ENCODE assay signal across 15 cellular contexts in genomic region chr12:76180401-76181277, GRCh38.
DNase-seq lines count a peak whose midpoint lies in the region; ATAC-seq and TF ChIP-seq lines count a peak whose summit lies in the region.
"Had no signal": no experiment of that assay in that cellular context is flagged by ENCODE, and none has a peak within 500 bp of the region (broad histone marks: within the 10 kb centered on the region; RNA-seq: fewer than 3 reads in every experiment).

No MANE protein-coding gene starts in this region.

- H2BK12ac ChIP-seq in H9 (ENCODE audit: insufficient read length, low read depth, low read length) = no peak overlapping the region

- H3K36me3 Mint-ChIP-seq in H9 (ENCODE audit: insufficient read depth in 1 of 3, low read depth in 3 of 3) (no peaks in the 10 kb centered on the region), WTC11 (no peaks in the 10 kb centered on the region)

- H4K5ac ChIP-seq in H9 (ENCODE audit: insufficient read length, low read depth, low read length) = no peak overlapping the region

- TF ChIP-seq CTCF in GM12865 (IDR thresholded peaks at IDR 0.05; ENCODE audit: insufficient read depth, low read depth, low read length, missing control alignments) (peak; percentile 19), H9 (conservative IDR thresholded peaks at IDR 0.05) (peak; percentile 36; the same call in 1 of the 3 replicates), WTC11 (IDR thresholded peaks at IDR 0.05) (no peak), gastroesophageal sphincter (IDR thresholded peaks at IDR 0.05) (no peak)

- TF ChIP-seq POLR2A in gastroesophageal sphincter (IDR thresholded peaks at IDR 0.05) = no peak

- H4K20me1 ChIP-seq in H9 (ENCODE audit: control insufficient read depth, insufficient read depth, insufficient read length) = no peaks in the 10 kb centered on the region

- no peak overlapping the region for H3K27ac Mint-ChIP-seq in H9
- no peak overlapping the region for H3K27ac Mint-ChIP-seq in WTC11

- no peaks in the 10 kb centered on the region for H3K79me1 ChIP-seq in H9 (ENCODE audit: insufficient read depth, low read depth, low read length, poor library complexity, severe bottlenecking)

- H3K56ac ChIP-seq in H9 (ENCODE audit: insufficient read length, low read depth, low read length) = no peak overlapping the region

- no peak overlapping the region for H4K8ac ChIP-seq in H9 (replicated peaks; ENCODE audit: insufficient read length, low read depth, low read length)

- no peaks in the 10 kb centered on the region for H3K36me3 ChIP-seq in gastroesophageal sphincter

- ATAC-seq in WTC11 = peak; percentile 72
- no peak for ATAC-seq in gastroesophageal sphincter

- no peak overlapping the region for H3K18ac ChIP-seq in H9 (ENCODE audit: insufficient read length, low read depth, low read length)

- peak; percentile 32 for DNase-seq in GM12865 (ENCODE audit: low read depth)
- no peak for DNase-seq in H9
- no peak for DNase-seq in WTC11 (ENCODE audit: low spot score)
- DNase-seq in islet precursor cell = peak; percentile 34
- no peak for DNase-seq in midbrain (lab: John Stamatoyannopoulos, UW)
- no peak for DNase-seq in effector CD8-positive, alpha-beta T cell (lab: John Stamatoyannopoulos, UW)
- DNase-seq: Caco-2, H7, NCI-H1105, NCI-H2081 treated with DMSO at 0.1 percent for 48 hours, NCI-H446 treated with DMSO at 0.1 percent for 48 hours, NCI-H69, Right ventricle myocardium superior, SW 1271 had no signal

- H3K4me1 Mint-ChIP-seq in H9 (no peaks in the 10 kb centered on the region), WTC11 (no peaks in the 10 kb centered on the region)

- no peak overlapping the region for H3K9ac ChIP-seq in H9 (ENCODE audit: extremely low read depth, insufficient read length, low read length)

- H2AK5ac ChIP-seq in H9 (ENCODE audit: insufficient read length, low read length) = no peak overlapping the region

- no peak overlapping the region for H2BK5ac ChIP-seq in H9 (ENCODE audit: insufficient read length, low read length)

- H2BK15ac ChIP-seq in H9 (ENCODE audit: low read depth, low read length) = no peak overlapping the region

- H3K4ac ChIP-seq in H9 (ENCODE audit: low read depth, low read length) = no peak overlapping the region

- H3K4me2 ChIP-seq in H9 (ENCODE audit: insufficient read depth, insufficient read length, low read length) = no peak overlapping the region

- H3K27ac ChIP-seq in H9 (ENCODE audit: insufficient read length, low read depth, low read length) (no peak overlapping the region), gastroesophageal sphincter (no peak overlapping the region)

- H3K27me3 ChIP-seq in H9 (ENCODE audit: insufficient read depth, low read length) (no peaks in the 10 kb centered on the region), gastroesophageal sphincter (no peaks in the 10 kb centered on the region)

- no peak overlapping the region for H3K23ac ChIP-seq in H9 (ENCODE audit: insufficient read length, low read depth, low read length)

- no peak overlapping the region for H2BK20ac ChIP-seq in H9 (ENCODE audit: low read depth, low read length, poor library complexity, severe bottlenecking)

- no CpG with 5 or more reads among the region's 4 CpGs for WGBS in H9 (ENCODE audit: extremely low coverage, insufficient read length, low lambda C conversion rate)
- 88 to 100% methylated on average over 2 to 3 of the region's 4 CpGs for WGBS in gastroesophageal sphincter (ENCODE audit: low coverage in 1 of 2), 2 donors

- H3K79me2 ChIP-seq in H9 (ENCODE audit: insufficient read depth, low read length) = peaks cover 1% of the 10 kb centered on the region; the same call in 1 of the 2 replicates

- CTCF ChIA-PET in WTC11 (lab: Charles Lee) = interaction anchor here (0.7 kb wide), 1 partner anchor 45 kb away, joined by 4 read pairs; no protein-coding TSS in a partner anchor

- no peaks in the 10 kb centered on the region for H3K4me1 ChIP-seq in H9 (ENCODE audit: insufficient read depth, low read length)
- peaks cover 0 to 6% (median 0%) of the 10 kb centered on the region in 3 donors for H3K4me1 ChIP-seq in gastroesophageal sphincter
- H3K4me1 ChIP-seq: Caco-2 had no signal

- H3T11ph ChIP-seq in H9 (ENCODE audit: low read length) = no peak overlapping the region

- H3K23me2 ChIP-seq in H9 (ENCODE audit: insufficient read length, low read depth, low read length, poor library complexity, severe bottlenecking) = no peaks in the 10 kb centered on the region

- H3K9me3 ChIP-seq in H9 (ENCODE audit: control insufficient read depth, low read depth, low read length) = no peaks in the 10 kb centered on the region
- no peaks in the 10 kb centered on the region for H3K9me3 ChIP-seq in gastroesophageal sphincter
- H3K9me3 ChIP-seq: Caco-2 had no signal

- H3K4me3 Mint-ChIP-seq in H9 (no peak overlapping the region), WTC11 (no peak overlapping the region)

- POLR2A ChIA-PET in WTC11 (lab: Charles Lee) = no interaction called here

- H2BK120ac ChIP-seq in H9 (ENCODE audit: low read depth, low read length, poor library complexity, severe bottlenecking) = no peak overlapping the region

- H3K14ac ChIP-seq in H9 (ENCODE audit: insufficient read depth, low read length) = no peak overlapping the region

- H3K27me3 Mint-ChIP-seq in H9 (ENCODE audit: low read depth) = 0 out of 2 replicates have a peak, but pooled peaks cover 1% of the 10 kb centered on the region
- H3K27me3 Mint-ChIP-seq in WTC11 (ENCODE audit: low read depth) = no peaks in the 10 kb centered on the region

- H3K4me3 ChIP-seq in GM12865 (ENCODE audit: low read depth, low read length) = no peak overlapping the region
- H3K4me3 ChIP-seq in gastroesophageal sphincter = no peak overlapping the region

- H4K91ac ChIP-seq in H9 (ENCODE audit: insufficient read length, low read depth, low read length) = no peak overlapping the region

- no peak for TF ChIP-seq EP300 in gastroesophageal sphincter (IDR thresholded peaks at IDR 0.05)

- H2AFZ ChIP-seq in H9 (ENCODE audit: low read length) = no peak overlapping the region

- H3K9me3 Mint-ChIP-seq in H9 (no peaks in the 10 kb centered on the region), WTC11 (no peaks in the 10 kb centered on the region)

TF ChIP-seq in WTC11, 78 proteins besides CTCF, POLR2A, EP300 and RAD21 (continues in another document):
- TF ChIP-seq MYBL2 (CRISPR knock-in tag; IDR thresholded peaks at IDR 0.05) = no peak
- no peak for TF ChIP-seq ZNF219 (CRISPR knock-in tag; IDR thresholded peaks at IDR 0.05; ENCODE audit: borderline replicate concordance)
- no peak for TF ChIP-seq ZNF512 (CRISPR knock-in tag; IDR thresholded peaks at IDR 0.05; ENCODE audit: borderline replicate concordance)
- no peak for TF ChIP-seq SMAD4 (CRISPR knock-in tag; IDR thresholded peaks at IDR 0.05)
- no peak for TF ChIP-seq ZNF138 (CRISPR knock-in tag; conservative IDR thresholded peaks at IDR 0.05)
- no peak for TF ChIP-seq RELA (CRISPR knock-in tag; IDR thresholded peaks at IDR 0.05; ENCODE audit: borderline replicate concordance)
- TF ChIP-seq TCF7 (CRISPR knock-in tag; IDR thresholded peaks at IDR 0.05; ENCODE audit: low read depth) = no peak
- no peak for TF ChIP-seq ERG (CRISPR knock-in tag; IDR thresholded peaks at IDR 0.05)
- TF ChIP-seq HMGA2 (CRISPR knock-in tag; IDR thresholded peaks at IDR 0.05) = no peak
- no peak for TF ChIP-seq SP1 (CRISPR knock-in tag; conservative IDR thresholded peaks at IDR 0.05)
- no peak for TF ChIP-seq SOX15 (CRISPR knock-in tag; IDR thresholded peaks at IDR 0.05)
- no peak for TF ChIP-seq ZNF396 (CRISPR knock-in tag; IDR thresholded peaks at IDR 0.05; ENCODE audit: borderline replicate concordance)
- TF ChIP-seq FOXJ3 (CRISPR knock-in tag; IDR thresholded peaks at IDR 0.05; ENCODE audit: borderline replicate concordance) = no peak
- TF ChIP-seq E2F4 (CRISPR knock-in tag; IDR thresholded peaks at IDR 0.05; ENCODE audit: borderline replicate concordance, low read depth) = no peak
- no peak for TF ChIP-seq SMAD3 (CRISPR knock-in tag; IDR thresholded peaks at IDR 0.05; ENCODE audit: borderline replicate concordance)
- no peak for TF ChIP-seq GRHL2 (CRISPR knock-in tag; IDR thresholded peaks at IDR 0.05; ENCODE audit: insufficient replicate concordance, severe bottlenecking)

Comparison
In these comparisons a context has a peak if more than half of its experiments do, and no peak if none do; other contexts are left out.
1. DNase-seq: peak in GM12865 (single experiment) and islet precursor cell (single experiment); none in H9 (single experiment), WTC11 (single experiment), midbrain (single experiment) and effector CD8-positive, alpha-beta T cell (single experiment).
2. CTCF ChIP-seq: peak in GM12865 (single experiment) and H9 (single experiment); none in WTC11 (single experiment) and gastroesophageal sphincter (0 of 4).